8 cellular contexts compared by ENCODE assay signal in the genomic region with DNA sequence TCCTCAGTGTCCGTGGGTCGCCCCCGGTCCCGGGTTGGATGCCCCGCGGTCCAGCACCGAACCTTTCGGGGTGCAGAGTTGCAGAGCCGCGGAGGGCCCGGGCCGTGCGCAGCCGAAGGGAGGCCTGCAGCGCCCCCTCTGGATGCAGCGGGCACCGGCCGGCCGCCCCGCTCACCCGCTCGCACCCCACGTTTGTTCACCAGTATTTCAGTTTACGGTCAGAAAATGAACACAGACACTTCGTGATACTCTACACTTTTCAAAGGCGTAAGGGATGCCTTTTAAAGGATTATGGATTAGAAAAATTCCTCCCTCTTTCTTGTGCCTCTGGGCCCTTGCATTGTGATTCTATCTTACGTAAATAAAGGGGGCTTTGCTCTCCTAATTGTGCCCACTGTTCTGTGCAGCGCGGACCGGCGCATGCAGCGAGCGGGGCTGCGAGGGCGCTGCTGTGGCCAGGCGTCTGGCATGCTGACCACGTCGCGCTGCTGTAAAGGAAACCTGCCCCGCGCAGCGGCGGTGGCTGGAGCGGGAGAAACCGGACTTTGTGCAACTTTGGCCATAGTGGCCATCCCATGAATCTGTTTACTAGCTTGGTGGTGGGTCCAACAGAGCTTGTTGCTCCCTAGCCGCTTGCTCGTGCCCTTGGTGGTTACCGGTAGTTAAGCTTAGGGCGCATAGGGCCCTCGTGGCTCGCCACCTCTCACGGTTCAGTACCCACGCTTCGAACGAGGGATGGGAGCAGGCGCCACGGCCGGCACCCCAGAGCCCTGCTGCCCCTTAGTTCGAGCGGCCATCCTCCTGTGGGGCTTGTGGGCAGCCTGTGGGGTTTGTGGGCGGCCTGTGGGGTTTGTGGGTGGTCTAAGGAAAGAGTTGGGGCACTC. TPM values are rescaled to one million over a fixed set of nuclear protein-coding genes. Genes with fewer than 3 reads are reported as not detected.
DNase-seq lines count a peak whose midpoint lies in the region; ATAC-seq, FAIRE-seq and TF ChIP-seq lines count a peak whose summit lies in the region.

No MANE protein-coding gene starts in this region.

- no peak for FAIRE-seq in A549 (lab: Jason Lieb, UNC)

- no peak for TF ChIP-seq POLR2A in A549 (IDR thresholded peaks at IDR 0.05; ENCODE audit: low read length)

- no peak overlapping the region for H3K27ac Mint-ChIP-seq in activated T-helper 2 cell treated with anti-CD3 and anti-CD28 coated beads, Interferon-gamma antibody, Interleukin-2, Interleukin-4, amounts not matched to agents 10 μg/mL and 5 μg/mL and 100 μg/mL, durations not matched to agents 14 hours and 24 hours and 36 hours
- peak overlapping the region; percentile 86 for H3K27ac Mint-ChIP-seq in osteocyte (ENCODE audit: unreplicated experiment)

- no peaks in the 10 kb centered on the region for H3K4me1 ChIP-seq in A549

- 70% methylated on average over 33 of the region's 61 CpGs for WGBS in A549 (ENCODE audit: missing lambda C conversion rate)

- peak overlapping the region in 1 of 2 experiments; percentile 57; a peak in 2 of 6 replicates for H3K27ac ChIP-seq in A549

- ATAC-seq in A549 (peak; percentile 44 to 57; a peak in 4 of 6 replicates), GM18502 (IDR thresholded peaks at IDR 0.05; ENCODE audit: poor library complexity, unreplicated experiment) (no peak), HG03520 (IDR thresholded peaks at IDR 0.05; ENCODE audit: unreplicated experiment) (no peak)

- no peak for TF ChIP-seq EP300 in A549 (IDR thresholded peaks at IDR 0.05)

- peaks cover 68% of the 10 kb centered on the region for H3K27me3 Mint-ChIP-seq in activated T-helper 2 cell treated with anti-CD3 and anti-CD28 coated beads, Interferon-gamma antibody, Interleukin-2, Interleukin-4, amounts not matched to agents 10 μg/mL and 5 μg/mL and 100 μg/mL, durations not matched to agents 14 hours and 24 hours and 36 hours (ENCODE audit: low read depth)
- H3K27me3 Mint-ChIP-seq in osteocyte (ENCODE audit: unreplicated experiment): no peaks in the 10 kb centered on the region

- H3K4me3 ChIP-seq in A549: peak overlapping the region; percentile 34

- POLR2A ChIA-PET in A549 (lab: Yijun Ruan, JAX): no interaction called here

- TF ChIP-seq CTCF in A549 (IDR thresholded peaks at IDR 0.05) (peak; percentile 44), GM20000 (IDR thresholded peaks at IDR 0.05; ENCODE audit: extremely low read depth, missing control alignments) (no peak), osteocyte (IDR thresholded peaks at IDR 0.05) (peak; percentile 81)

- H3K4me2 ChIP-seq in A549: peak overlapping the region; percentile 76

- H3K36me3 Mint-ChIP-seq in activated T-helper 2 cell treated with anti-CD3 and anti-CD28 coated beads, Interferon-gamma antibody, Interleukin-2, Interleukin-4, amounts not matched to agents 10 μg/mL and 5 μg/mL and 100 μg/mL, durations not matched to agents 14 hours and 24 hours and 36 hours (ENCODE audit: low read depth): no peaks in the 10 kb centered on the region
- H3K36me3 Mint-ChIP-seq in osteocyte (ENCODE audit: unreplicated experiment): peaks cover 1% of the 10 kb centered on the region

- H3K4me3 Mint-ChIP-seq in activated T-helper 2 cell treated with anti-CD3 and anti-CD28 coated beads, Interferon-gamma antibody, Interleukin-2, Interleukin-4, amounts not matched to agents 10 μg/mL and 5 μg/mL and 100 μg/mL, durations not matched to agents 14 hours and 24 hours and 36 hours (ENCODE audit: low read depth): peak overlapping the region; percentile 71
- H3K4me3 Mint-ChIP-seq in osteocyte (ENCODE audit: unreplicated experiment): peak overlapping the region; percentile 79

- intact Hi-C loops in activated T-helper 2 cell treated with anti-CD3 and anti-CD28 coated beads, Interferon-gamma antibody, Interleukin-2, Interleukin-4, amounts not matched to agents 10 μg/mL and 5 μg/mL and 100 μg/mL, durations not matched to agents 14 hours and 24 hours and 36 hours (cut with micrococcal nuclease): loop anchor here (10.0 kb wide), 2 partner anchors 416 to 716 kb away; a partner anchor contains a TSS

- no peak for DNase-seq in A549 (ENCODE audit: low read depth in 1 of 2, low spot score in 1 of 2)
- peak; percentile 61 for DNase-seq in GM20000 (ENCODE audit: low spot score)
- peak; percentile 14 for DNase-seq in activated T-helper 2 cell treated with anti-CD3 and anti-CD28 coated beads, Interferon-gamma antibody, Interleukin-2, Interleukin-4, amounts not matched to agents 10 μg/mL and 5 μg/mL and 100 μg/mL, durations not matched to agents 14 hours and 24 hours and 36 hours (ENCODE audit: low spot score)
- peak; percentile 52 for DNase-seq in germinal center (ENCODE audit: low spot score)
- DNase-seq in osteocyte (ENCODE audit: extremely low spot score, unreplicated experiment): peak; percentile 88
- DNase-seq in NCI-H446 treated with DMSO at 0.1 percent for 48 hours (lab: John Stamatoyannopoulos, UW): no peak

- H3K4me1 Mint-ChIP-seq in activated T-helper 2 cell treated with anti-CD3 and anti-CD28 coated beads, Interferon-gamma antibody, Interleukin-2, Interleukin-4, amounts not matched to agents 10 μg/mL and 5 μg/mL and 100 μg/mL, durations not matched to agents 14 hours and 24 hours and 36 hours (ENCODE audit: low read depth): peaks cover 13% of the 10 kb centered on the region
- H3K4me1 Mint-ChIP-seq in osteocyte (ENCODE audit: unreplicated experiment): peaks cover 49% of the 10 kb centered on the region

- CTCF ChIA-PET in A549 (lab: Yijun Ruan, JAX): interaction anchor here (0.7 kb wide), 2 partner anchors 13 to 17 kb away, joined by 3 read pairs; no protein-coding TSS in a partner anchor

- no peaks in the 10 kb centered on the region for H3K9me3 Mint-ChIP-seq in activated T-helper 2 cell treated with anti-CD3 and anti-CD28 coated beads, Interferon-gamma antibody, Interleukin-2, Interleukin-4, amounts not matched to agents 10 μg/mL and 5 μg/mL and 100 μg/mL, durations not matched to agents 14 hours and 24 hours and 36 hours
- H3K9me3 Mint-ChIP-seq in osteocyte (ENCODE audit: unreplicated experiment): no peaks in the 10 kb centered on the region

- H3K9me3 ChIP-seq in A549: no peaks in the 10 kb centered on the region

- peak in 1 of 2 experiments; percentile 43; a peak in 2 of 5 replicates for TF ChIP-seq RAD21 in A549 (conservative IDR thresholded peaks at IDR 0.05 in 1 of 2, IDR thresholded peaks at IDR 0.05 in 1 of 2)

TF ChIP-seq in A549, 52 proteins besides CTCF, POLR2A, EP300 and RAD21:
- TF ChIP-seq HOXB13 (CRISPR knock-in tag; IDR thresholded peaks at IDR 0.05; ENCODE audit: low read depth) (no peak), NR3C1 (IDR thresholded peaks at IDR 0.05) (no peak)
- TF ChIP-seq, protein P1, sequence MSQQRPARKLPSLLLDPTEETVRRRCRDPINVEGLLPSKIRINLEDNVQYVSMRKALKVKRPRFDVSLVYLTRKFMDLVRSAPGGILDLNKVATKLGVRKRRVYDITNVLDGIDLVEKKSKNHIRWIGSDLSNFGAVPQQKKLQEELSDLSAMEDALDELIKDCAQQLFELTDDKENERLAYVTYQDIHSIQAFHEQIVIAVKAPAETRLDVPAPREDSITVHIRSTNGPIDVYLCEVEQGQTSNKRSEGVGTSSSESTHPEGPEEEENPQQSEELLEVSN (IDR thresholded peaks at IDR 0.05; ENCODE audit: borderline replicate concordance, low read depth): peak; percentile 69
- TF ChIP-seq, protein P2, sequence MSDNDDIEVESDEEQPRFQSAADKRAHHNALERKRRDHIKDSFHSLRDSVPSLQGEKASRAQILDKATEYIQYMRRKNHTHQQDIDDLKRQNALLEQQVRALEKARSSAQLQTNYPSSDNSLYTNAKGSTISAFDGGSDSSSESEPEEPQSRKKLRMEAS (IDR thresholded peaks at IDR 0.05): peak; percentile 49
- TF ChIP-seq, protein P3, sequence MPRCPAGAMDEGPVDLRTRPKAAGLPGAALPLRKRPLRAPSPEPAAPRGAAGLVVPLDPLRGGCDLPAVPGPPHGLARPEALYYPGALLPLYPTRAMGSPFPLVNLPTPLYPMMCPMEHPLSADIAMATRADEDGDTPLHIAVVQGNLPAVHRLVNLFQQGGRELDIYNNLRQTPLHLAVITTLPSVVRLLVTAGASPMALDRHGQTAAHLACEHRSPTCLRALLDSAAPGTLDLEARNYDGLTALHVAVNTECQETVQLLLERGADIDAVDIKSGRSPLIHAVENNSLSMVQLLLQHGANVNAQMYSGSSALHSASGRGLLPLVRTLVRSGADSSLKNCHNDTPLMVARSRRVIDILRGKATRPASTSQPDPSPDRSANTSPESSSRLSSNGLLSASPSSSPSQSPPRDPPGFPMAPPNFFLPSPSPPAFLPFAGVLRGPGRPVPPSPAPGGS (IDR thresholded peaks at IDR 0.05): no peak
- TF ChIP-seq, protein P4, sequence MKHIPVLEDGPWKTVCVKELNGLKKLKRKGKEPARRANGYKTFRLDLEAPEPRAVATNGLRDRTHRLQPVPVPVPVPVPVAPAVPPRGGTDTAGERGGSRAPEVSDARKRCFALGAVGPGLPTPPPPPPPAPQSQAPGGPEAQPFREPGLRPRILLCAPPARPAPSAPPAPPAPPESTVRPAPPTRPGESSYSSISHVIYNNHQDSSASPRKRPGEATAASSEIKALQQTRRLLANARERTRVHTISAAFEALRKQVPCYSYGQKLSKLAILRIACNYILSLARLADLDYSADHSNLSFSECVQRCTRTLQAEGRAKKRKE (CRISPR knock-in tag; IDR thresholded peaks at IDR 0.05; ENCODE audit: low read depth): no peak

RNA-seq across cellular contexts. Expression of a gene that starts 0.8 kb away (rescaled TPM):
- polyA plus RNA-seq in A549 (2011; rRNA removed): 85.1 and 105 TPM in 2 replicates
- 21.9 and 27.1 TPM in 2 replicates for polyA plus RNA-seq in A549 (2012; cell fraction: cytosol; rRNA removed)
- polyA plus RNA-seq in A549 (2012; cell fraction: nucleus; rRNA removed): 7.2 and 12.5 TPM in 2 replicates
- 31.2 to 33.6 TPM (median 32.6 TPM) in 3 replicates for polyA plus RNA-seq in A549 (2017; fragmentation: RNase III; extraction: RNeasy Plus Mini Kit Qiagen cat#74134 plus additional on column Dnase treatment)
- polyA minus RNA-seq in A549 (2011; rRNA and poly(A)+ RNA removed): 79.4 and 98.3 TPM in 2 replicates
- 3.1 and 3.6 TPM in 2 replicates for total RNA-seq in activated T-helper 2 cell treated with anti-CD3 and anti-CD28 coated beads, Interferon-gamma antibody, Interleukin-2, Interleukin-4, amounts not matched to agents 10 μg/mL and 5 μg/mL and 100 μg/mL, durations not matched to agents 14 hours and 24 hours and 36 hours
- total RNA-seq in osteocyte: 367 and 380 TPM in 2 replicates

RNA-seq across cellular contexts. Expression of a gene that starts 50.3 kb away (rescaled TPM):
- polyA plus RNA-seq in A549 (2011; rRNA removed) (21.4 and 23.1 TPM in 2 replicates), A549 (2017; fragmentation: RNase III; extraction: RNeasy Plus Mini Kit Qiagen cat#74134 plus additional on column Dnase treatment) (12.8 to 13.1 TPM (median 13.0 TPM) in 3 replicates)
- 8.1 and 10.0 TPM in 2 replicates for polyA plus RNA-seq in A549 (2012; cell fraction: cytosol; rRNA removed)
- polyA plus RNA-seq in A549 (2012; cell fraction: nucleus; rRNA removed): 8.5 and 9.9 TPM in 2 replicates
- 15.7 and 22.7 TPM in 2 replicates for polyA minus RNA-seq in A549 (2011; rRNA and poly(A)+ RNA removed)
- 15.9 and 21.2 TPM in 2 replicates for total RNA-seq in activated T-helper 2 cell treated with anti-CD3 and anti-CD28 coated beads, Interferon-gamma antibody, Interleukin-2, Interleukin-4, amounts not matched to agents 10 μg/mL and 5 μg/mL and 100 μg/mL, durations not matched to agents 14 hours and 24 hours and 36 hours
- 16.4 and 24.1 TPM in 2 replicates for total RNA-seq in osteocyte

Comparison
In these comparisons a context has a peak if more than half of its experiments do, and no peak if none do; other contexts are left out.
1. ATAC-seq: peak in A549 (2 of 2); none in GM18502 (single experiment) and HG03520 (single experiment).
2. DNase-seq: peak in GM20000 (single experiment), activated T-helper 2 cell treated with anti-CD3 and anti-CD28 coated beads, Interferon-gamma antibody, Interleukin-2, Interleukin-4, amounts not matched to agents 10 μg/mL and 5 μg/mL and 100 μg/mL, durations not matched to agents 14 hours and 24 hours and 36 hours (single experiment), germinal center (single experiment) and osteocyte (single experiment); none in A549 (0 of 2) and NCI-H446 treated with DMSO at 0.1 percent for 48 hours (single experiment).
3. RNA of a gene that starts 0.8 kb away (total RNA-seq): 367 to 380 TPM in osteocyte; 3.1 to 3.6 TPM in activated T-helper 2 cell treated with anti-CD3 and anti-CD28 coated beads, Interferon-gamma antibody, Interleukin-2, Interleukin-4, amounts not matched to agents 10 μg/mL and 5 μg/mL and 100 μg/mL, durations not matched to agents 14 hours and 24 hours and 36 hours; every median in the first group is over 10 times any median in the second.